ENCODE assay signal across 10 cellular contexts in the genomic region with DNA sequence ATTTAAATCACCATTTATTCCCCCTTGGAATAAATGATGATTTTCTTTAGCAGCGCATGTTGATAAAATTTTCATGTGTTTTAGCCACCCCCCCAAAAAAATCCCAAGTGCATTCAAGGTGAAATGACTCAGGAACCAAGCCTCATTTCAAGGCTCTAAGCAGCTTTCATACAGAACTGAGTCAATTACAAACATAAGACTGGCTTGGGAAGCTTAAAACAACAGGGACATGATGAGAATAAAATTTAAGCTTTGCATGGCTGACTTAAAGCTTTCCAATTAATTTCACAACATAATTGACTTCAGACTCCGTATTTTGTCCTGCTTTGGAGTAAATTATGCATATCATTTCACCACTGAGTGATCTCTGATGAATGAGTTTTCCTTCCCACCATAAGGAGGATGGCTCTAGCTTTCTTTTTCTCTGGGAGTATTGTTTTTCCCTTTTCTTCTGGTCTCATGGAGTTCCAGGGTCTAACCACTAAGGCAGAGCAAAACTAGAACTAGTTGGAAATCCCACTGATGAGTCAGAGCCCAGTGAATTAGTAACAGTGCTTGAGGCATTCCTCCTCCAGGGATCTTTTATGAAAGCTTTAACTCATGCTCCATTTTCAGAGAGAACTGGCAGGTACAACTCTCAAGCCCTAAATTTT.
A peak's percentile ranks its signal among the peaks of the same experiment; 100 is the strongest.
DNase-seq lines count a peak whose midpoint lies in the region; ATAC-seq and TF ChIP-seq lines count a peak whose summit lies in the region.
"Had no signal": no experiment of that assay in that cellular context is flagged by ENCODE, and none has a peak within 500 bp of the region (broad histone marks: within the 10 kb centered on the region; RNA-seq: fewer than 3 reads in every experiment).

No MANE protein-coding gene starts in this region.

- no peak for TF ChIP-seq EP300 in sigmoid colon (IDR thresholded peaks at IDR 0.05)

- CTCF ChIA-PET in PC-3 (lab: Charles Lee) = interaction anchor here (0.5 to 0.6 kb wide), 3 partner anchors 28 to 246 kb away, joined by 3 to 6 read pairs (median 3); no protein-coding TSS in a partner anchor

- no peaks in the 10 kb centered on the region for H3K79me2 ChIP-seq in PC-3 (ENCODE audit: low read length)

- TF ChIP-seq POLR2A in erythroblast (IDR thresholded peaks at IDR 0.05; ENCODE audit: low read length) (no peak), sigmoid colon (IDR thresholded peaks at IDR 0.05) (no peak)

- peaks cover 4% of the 10 kb centered on the region for H3F3A ChIP-seq in PC-3 (ENCODE audit: low read length, unreplicated experiment)

- peaks cover 45% of the 10 kb centered on the region for H3K4me1 ChIP-seq in PC-3 (ENCODE audit: insufficient read depth, low read length)
- peaks cover 0 to 56% (median 51%) of the 10 kb centered on the region in 4 donors for H3K4me1 ChIP-seq in sigmoid colon

- H2AFZ ChIP-seq in PC-3 (ENCODE audit: low read length) = no peak overlapping the region

- no peak overlapping the region for H3K9ac ChIP-seq in PC-3 (ENCODE audit: low read length)
- H3K9ac ChIP-seq: BLaER1 treated with 17β-estradiol and CSF1 and Interleukin-3, amounts not matched to agents 10 nM and 100 nM had no signal

- peak overlapping the region; percentile 2; the same call in 1 of the 2 replicates for H3K4me2 ChIP-seq in PC-3 (ENCODE audit: low read length)
- H3K4me2 ChIP-seq: BLaER1 treated with 17β-estradiol and CSF1 and Interleukin-3, amounts not matched to agents 10 nM and 100 nM had no signal

- ATAC-seq in PC-3 = peak; percentile 68
- no peak for ATAC-seq in GM19455 (IDR thresholded peaks at IDR 0.05; ENCODE audit: unreplicated experiment)

- TF ChIP-seq CTCF in PC-3 (conservative IDR thresholded peaks at IDR 0.05; ENCODE audit: low read depth, low read length) (no peak), sigmoid colon (IDR thresholded peaks at IDR 0.05) (no peak)

- no TSS peak for BruUV-seq in PC-3 (replicated peaks; lab: Mats Ljungman, UMichigan)

- H3K9me3 ChIP-seq in PC-3 (ENCODE audit: low read length) (no peaks in the 10 kb centered on the region), sigmoid colon (peaks cover 0 to 5% (median 0%) of the 10 kb centered on the region in 4 donors)

- POLR2A ChIA-PET in PC-3 (lab: Charles Lee; ENCODE audit: unreplicated experiment) = interaction anchor here (0.7 kb wide), 1 partner anchor 1015 kb away, joined by 6 read pairs; a partner anchor contains a TSS

- 85 to 92% methylated on average over 2 of the region's 2 CpGs for WGBS in sigmoid colon, 2 donors

- H3K27me3 ChIP-seq in PC-3 (ENCODE audit: low read length) (no peaks in the 10 kb centered on the region), sigmoid colon (no peaks in the 10 kb centered on the region)
- H3K27me3 ChIP-seq: BLaER1 treated with 17β-estradiol and CSF1 and Interleukin-3, amounts not matched to agents 10 nM and 100 nM had no signal

- H4K20me1 ChIP-seq in PC-3 (ENCODE audit: low read length) = no peaks in the 10 kb centered on the region
- H4K20me1 ChIP-seq: BLaER1 treated with 17β-estradiol and CSF1 and Interleukin-3, amounts not matched to agents 10 nM and 100 nM had no signal

- peak overlapping the region; percentile 31 for H3K27ac ChIP-seq in PC-3 (ENCODE audit: low read length)
- H3K27ac ChIP-seq in sigmoid colon = peak overlapping the region; percentile 10 to 64 (median 26)
- H3K27ac ChIP-seq: BLaER1 treated with 17β-estradiol and CSF1 and Interleukin-3, amounts not matched to agents 10 nM and 100 nM had no signal

- intact Hi-C loops in PC-3 (cut with micrococcal nuclease) (no loop called here), sigmoid colon (cut with DNase I) (loop anchor here (2.0 kb wide), 1 partner anchor 40 kb away; no protein-coding TSS in a partner anchor)

- peak; percentile 13 for DNase-seq in NCI-H146 (lab: John Stamatoyannopoulos, UW)
- DNase-seq in NCI-H146 treated with DMSO at 0.1 percent for 48 hours (lab: John Stamatoyannopoulos, UW; ENCODE audit: unreplicated experiment) = no peak
- DNase-seq in PC-3 = peak; percentile 92
- peak; percentile 31 to 43 for DNase-seq in erythroblast (lab: John Stamatoyannopoulos, UW)
- DNase-seq in sigmoid colon = no peak
- no peak for DNase-seq in cerebellar nuclear complex (lab: John Stamatoyannopoulos, UW)
- no peak for DNase-seq in NCI-H2196 (lab: John Stamatoyannopoulos, UW; ENCODE audit: unreplicated experiment)
- DNase-seq: activated CD4-positive, alpha-beta T cell treated with anti-CD3 and anti-CD28 coated beads for 1 hour had no signal

- no peak overlapping the region for H3K4me3 ChIP-seq in PC-3 (ENCODE audit: low read length)
- H3K4me3 ChIP-seq in sigmoid colon = no peak overlapping the region
- H3K4me3 ChIP-seq: BLaER1 treated with 17β-estradiol and CSF1 and Interleukin-3, amounts not matched to agents 10 nM and 100 nM had no signal

- H3K9me2 ChIP-seq in PC-3 (replicated peaks; ENCODE audit: low read length) = no peaks in the 10 kb centered on the region; the same call in 1 of the 2 replicates

- H3K36me3 ChIP-seq in PC-3 (ENCODE audit: low read depth, low read length) = no peaks in the 10 kb centered on the region
- H3K36me3 ChIP-seq in sigmoid colon = no peaks in the 10 kb centered on the region
- H3K36me3 ChIP-seq: BLaER1 treated with 17β-estradiol and CSF1 and Interleukin-3, amounts not matched to agents 10 nM and 100 nM had no signal

Comparison
In these comparisons a context has a peak if more than half of its experiments do, and no peak if none do; other contexts are left out.
1. DNase-seq: peak in NCI-H146 (single experiment), PC-3 (single experiment) and erythroblast (2 of 2); none in NCI-H146 treated with DMSO at 0.1 percent for 48 hours (single experiment), sigmoid colon (single experiment), cerebellar nuclear complex (0 of 2) and NCI-H2196 (single experiment).